Comparison of ENCODE assay signal across 1 cellular context in the genomic region with DNA sequence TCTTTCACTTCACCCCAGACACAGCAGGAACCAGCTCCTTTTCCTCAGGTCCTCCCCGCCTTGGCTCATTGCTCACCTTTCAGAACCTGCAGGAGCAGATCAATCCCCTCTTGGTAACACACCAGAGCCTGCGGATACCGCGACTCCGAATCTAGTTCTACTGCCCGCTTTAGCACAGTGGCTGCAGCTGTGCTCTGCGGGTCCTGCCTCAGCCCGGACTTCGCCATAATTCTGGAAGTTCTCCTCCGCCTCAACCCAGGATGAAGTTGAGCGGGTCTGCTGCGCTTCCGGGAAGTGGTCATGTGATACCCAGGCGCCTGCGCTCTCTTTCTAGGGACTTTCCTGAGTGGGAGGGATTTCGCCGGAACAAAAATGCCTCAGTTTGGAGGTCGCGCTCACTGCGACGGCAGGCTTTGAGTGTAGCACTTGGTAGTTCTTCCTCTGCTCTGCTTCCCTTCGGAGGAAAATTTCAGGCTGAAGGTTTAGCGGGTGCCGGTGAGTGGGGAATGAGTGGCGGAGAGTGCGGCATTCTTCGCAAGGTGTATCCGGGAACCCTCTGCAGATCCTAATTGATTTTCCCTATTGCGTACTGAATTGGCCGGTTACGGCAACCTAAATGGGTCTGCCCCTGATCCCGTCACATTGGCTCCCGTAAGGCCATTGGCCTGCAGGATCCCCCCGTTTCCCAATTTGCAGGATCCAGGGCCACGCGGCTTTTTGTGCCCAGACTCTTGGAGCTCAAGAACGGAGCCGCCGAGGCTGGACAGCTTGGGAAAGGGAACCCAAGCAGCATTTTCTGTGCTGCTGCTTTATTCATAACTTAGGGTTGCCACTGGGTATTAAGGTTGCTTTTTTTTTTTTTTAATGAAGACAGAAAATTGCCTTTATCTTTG.
TF ChIP-seq lines count a peak whose summit lies in the region.

A gene (minus strand): TSS at position 304 of the 893 bp plus-strand sequence. CDS start 77 bp downstream, at position 227.
A gene (plus strand): TSS at position 430 of the 893 bp plus-strand sequence. CDS start 5,020 bp downstream, outside the sequence.

TF ChIP-seq in HEK293, 187 proteins besides CTCF, POLR2A, EP300 and RAD21 (continued from another document):
- TF ChIP-seq, protein P1, sequence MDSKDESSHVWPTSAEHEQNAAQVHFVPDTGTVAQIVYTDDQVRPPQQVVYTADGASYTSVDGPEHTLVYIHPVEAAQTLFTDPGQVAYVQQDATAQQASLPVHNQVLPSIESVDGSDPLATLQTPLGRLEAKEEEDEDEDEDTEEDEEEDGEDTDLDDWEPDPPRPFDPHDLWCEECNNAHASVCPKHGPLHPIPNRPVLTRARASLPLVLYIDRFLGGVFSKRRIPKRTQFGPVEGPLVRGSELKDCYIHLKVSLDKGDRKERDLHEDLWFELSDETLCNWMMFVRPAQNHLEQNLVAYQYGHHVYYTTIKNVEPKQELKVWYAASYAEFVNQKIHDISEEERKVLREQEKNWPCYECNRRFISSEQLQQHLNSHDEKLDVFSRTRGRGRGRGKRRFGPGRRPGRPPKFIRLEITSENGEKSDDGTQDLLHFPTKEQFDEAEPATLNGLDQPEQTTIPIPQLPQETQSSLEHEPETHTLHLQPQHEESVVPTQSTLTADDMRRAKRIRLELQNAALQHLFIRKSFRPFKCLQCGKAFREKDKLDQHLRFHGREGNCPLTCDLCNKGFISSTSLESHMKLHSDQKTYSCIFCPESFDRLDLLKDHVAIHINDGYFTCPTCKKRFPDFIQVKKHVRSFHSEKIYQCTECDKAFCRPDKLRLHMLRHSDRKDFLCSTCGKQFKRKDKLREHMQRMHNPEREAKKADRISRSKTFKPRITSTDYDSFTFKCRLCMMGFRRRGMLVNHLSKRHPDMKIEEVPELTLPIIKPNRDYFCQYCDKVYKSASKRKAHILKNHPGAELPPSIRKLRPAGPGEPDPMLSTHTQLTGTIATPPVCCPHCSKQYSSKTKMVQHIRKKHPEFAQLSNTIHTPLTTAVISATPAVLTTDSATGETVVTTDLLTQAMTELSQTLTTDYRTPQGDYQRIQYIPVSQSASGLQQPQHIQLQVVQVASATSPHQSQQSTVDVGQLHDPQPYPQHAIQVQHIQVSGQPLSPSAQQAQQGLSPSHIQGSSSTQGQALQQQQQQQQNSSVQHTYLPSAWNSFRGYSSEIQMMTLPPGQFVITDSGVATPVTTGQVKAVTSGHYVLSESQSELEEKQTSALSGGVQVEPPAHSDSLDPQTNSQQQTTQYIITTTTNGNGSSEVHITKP (tag by site-specific recombination; IDR thresholded peaks at IDR 0.05): peak; percentile 99
- TF ChIP-seq ZNF37A (tag by site-specific recombination; IDR thresholded peaks at IDR 0.05): no peak
- TF ChIP-seq ZNF404 (tag by site-specific recombination; IDR thresholded peaks at IDR 0.05): no peak
- peak; percentile 92 for TF ChIP-seq ZXDB (tag by site-specific recombination; IDR thresholded peaks at IDR 0.05)
- TF ChIP-seq ZNF707 (tag by site-specific recombination; IDR thresholded peaks at IDR 0.05): no peak
- TF ChIP-seq, protein P2, sequence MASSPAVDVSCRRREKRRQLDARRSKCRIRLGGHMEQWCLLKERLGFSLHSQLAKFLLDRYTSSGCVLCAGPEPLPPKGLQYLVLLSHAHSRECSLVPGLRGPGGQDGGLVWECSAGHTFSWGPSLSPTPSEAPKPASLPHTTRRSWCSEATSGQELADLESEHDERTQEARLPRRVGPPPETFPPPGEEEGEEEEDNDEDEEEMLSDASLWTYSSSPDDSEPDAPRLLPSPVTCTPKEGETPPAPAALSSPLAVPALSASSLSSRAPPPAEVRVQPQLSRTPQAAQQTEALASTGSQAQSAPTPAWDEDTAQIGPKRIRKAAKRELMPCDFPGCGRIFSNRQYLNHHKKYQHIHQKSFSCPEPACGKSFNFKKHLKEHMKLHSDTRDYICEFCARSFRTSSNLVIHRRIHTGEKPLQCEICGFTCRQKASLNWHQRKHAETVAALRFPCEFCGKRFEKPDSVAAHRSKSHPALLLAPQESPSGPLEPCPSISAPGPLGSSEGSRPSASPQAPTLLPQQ (tag by site-specific recombination; IDR thresholded peaks at IDR 0.05): peak; percentile 55; the same call in 1 of the 2 replicates
- TF ChIP-seq YY2 (tag by site-specific recombination; IDR thresholded peaks at IDR 0.05): no peak
- peak; percentile 46; the same call in 1 of the 2 replicates for TF ChIP-seq ZBTB8A (tag by site-specific recombination; IDR thresholded peaks at IDR 0.05)
- TF ChIP-seq, protein P3, sequence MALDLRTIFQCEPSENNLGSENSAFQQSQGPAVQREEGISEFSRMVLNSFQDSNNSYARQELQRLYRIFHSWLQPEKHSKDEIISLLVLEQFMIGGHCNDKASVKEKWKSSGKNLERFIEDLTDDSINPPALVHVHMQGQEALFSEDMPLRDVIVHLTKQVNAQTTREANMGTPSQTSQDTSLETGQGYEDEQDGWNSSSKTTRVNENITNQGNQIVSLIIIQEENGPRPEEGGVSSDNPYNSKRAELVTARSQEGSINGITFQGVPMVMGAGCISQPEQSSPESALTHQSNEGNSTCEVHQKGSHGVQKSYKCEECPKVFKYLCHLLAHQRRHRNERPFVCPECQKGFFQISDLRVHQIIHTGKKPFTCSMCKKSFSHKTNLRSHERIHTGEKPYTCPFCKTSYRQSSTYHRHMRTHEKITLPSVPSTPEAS (tag by site-specific recombination; IDR thresholded peaks at IDR 0.05): peak; percentile 53; the same call in 1 of the 2 replicates
- TF ChIP-seq SP7 (tag by site-specific recombination; IDR thresholded peaks at IDR 0.05): peak; percentile 89
- TF ChIP-seq, protein P4, sequence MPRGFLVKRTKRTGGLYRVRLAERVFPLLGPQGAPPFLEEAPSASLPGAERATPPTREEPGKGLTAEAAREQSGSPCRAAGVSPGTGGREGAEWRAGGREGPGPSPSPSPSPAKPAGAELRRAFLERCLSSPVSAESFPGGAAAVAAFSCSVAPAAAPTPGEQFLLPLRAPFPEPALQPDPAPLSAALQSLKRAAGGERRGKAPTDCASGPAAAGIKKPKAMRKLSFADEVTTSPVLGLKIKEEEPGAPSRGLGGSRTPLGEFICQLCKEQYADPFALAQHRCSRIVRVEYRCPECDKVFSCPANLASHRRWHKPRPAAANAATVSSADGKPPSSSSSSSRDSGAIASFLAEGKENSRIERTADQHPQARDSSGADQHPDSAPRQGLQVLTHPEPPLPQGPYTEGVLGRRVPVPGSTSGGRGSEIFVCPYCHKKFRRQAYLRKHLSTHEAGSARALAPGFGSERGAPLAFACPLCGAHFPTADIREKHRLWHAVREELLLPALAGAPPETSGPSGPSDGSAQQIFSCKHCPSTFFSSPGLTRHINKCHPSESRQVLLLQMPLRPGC (tag by site-specific recombination; IDR thresholded peaks at IDR 0.05): peak; percentile 44; the same call in 1 of the 2 replicates
- peak; percentile 95; the same call in 1 of the 2 replicates for TF ChIP-seq TRIM28 (IDR thresholded peaks at IDR 0.05; ENCODE audit: borderline replicate concordance, low read length)
- TF ChIP-seq KLF16 (tag by site-specific recombination; IDR thresholded peaks at IDR 0.05): peak; percentile 98
- no peak for TF ChIP-seq ZNF354C (tag by site-specific recombination; IDR thresholded peaks at IDR 0.05; ENCODE audit: borderline replicate concordance, low read depth)
TF ChIP-seq in HEK293: peak in this region for 69.
